1 cellular context compared by ENCODE assay signal in genomic region chr7:50757703-50758390, GRCh38.
TF ChIP-seq lines count a peak whose summit lies in the region.

No MANE protein-coding gene starts in this region.

TF ChIP-seq in HepG2, 621 proteins besides CTCF, POLR2A, EP300 and RAD21 (continued from another document and continues in another):
- TF ChIP-seq RFX1 (IDR thresholded peaks at IDR 0.05): no peak
- TF ChIP-seq ZNF30 (CRISPR knock-in tag; IDR thresholded peaks at IDR 0.05): no peak
- TF ChIP-seq GPBP1L1 (CRISPR knock-in tag; IDR thresholded peaks at IDR 0.05): no peak
- no peak for TF ChIP-seq NFKBIZ (CRISPR knock-in tag; IDR thresholded peaks at IDR 0.05)
- no peak for TF ChIP-seq IRF1 (CRISPR knock-in tag; IDR thresholded peaks at IDR 0.05; ENCODE audit: low read depth)
- TF ChIP-seq ZNF160 (CRISPR knock-in tag; IDR thresholded peaks at IDR 0.05): no peak
- no peak for TF ChIP-seq MATR3 (CRISPR knock-in tag; IDR thresholded peaks at IDR 0.05)
- no peak for TF ChIP-seq LRRFIP1 (CRISPR knock-in tag; conservative IDR thresholded peaks at IDR 0.05)
- no peak for TF ChIP-seq ZNF567 (CRISPR knock-in tag; IDR thresholded peaks at IDR 0.05; ENCODE audit: borderline replicate concordance)
- TF ChIP-seq PBX3 (CRISPR knock-in tag; IDR thresholded peaks at IDR 0.05; ENCODE audit: borderline replicate concordance): no peak
- TF ChIP-seq ZNF18 (CRISPR knock-in tag; IDR thresholded peaks at IDR 0.05; ENCODE audit: insufficient replicate concordance): no peak
- no peak for TF ChIP-seq CEBPB (IDR thresholded peaks at IDR 0.05; ENCODE audit: borderline replicate concordance, low read depth, low read length)
- TF ChIP-seq ZNF205 (CRISPR knock-in tag; IDR thresholded peaks at IDR 0.05): no peak
- no peak for TF ChIP-seq ZNF138 (CRISPR knock-in tag; IDR thresholded peaks at IDR 0.05; ENCODE audit: low read depth)
- no peak for TF ChIP-seq ZNF660 (CRISPR knock-in tag; IDR thresholded peaks at IDR 0.05; ENCODE audit: borderline replicate concordance, low read depth)
- no peak for TF ChIP-seq MEIS2 (CRISPR knock-in tag; IDR thresholded peaks at IDR 0.05)
- no peak for TF ChIP-seq DBP (CRISPR knock-in tag; IDR thresholded peaks at IDR 0.05; ENCODE audit: not compliant biosample characterization)
- TF ChIP-seq ZNF550 (CRISPR knock-in tag; IDR thresholded peaks at IDR 0.05; ENCODE audit: borderline replicate concordance): no peak
- peak; percentile 32; the same call in 1 of the 2 replicates for TF ChIP-seq HMG20A (CRISPR knock-in tag; IDR thresholded peaks at IDR 0.05; ENCODE audit: borderline replicate concordance)
- no peak for TF ChIP-seq HOMEZ (CRISPR knock-in tag; IDR thresholded peaks at IDR 0.05; ENCODE audit: low read depth)
- TF ChIP-seq BORCS8-MEF2B (CRISPR knock-in tag; IDR thresholded peaks at IDR 0.05): no peak
- no peak for TF ChIP-seq ZNF468 (CRISPR knock-in tag; IDR thresholded peaks at IDR 0.05)
- no peak for TF ChIP-seq SMARCC2 (IDR thresholded peaks at IDR 0.05)
- TF ChIP-seq CBX5 (CRISPR knock-in tag; IDR thresholded peaks at IDR 0.05; ENCODE audit: borderline replicate concordance): no peak
- TF ChIP-seq FUBP1 (CRISPR knock-in tag; IDR thresholded peaks at IDR 0.05; ENCODE audit: borderline replicate concordance): no peak
- no peak for TF ChIP-seq ZBTB39 (CRISPR knock-in tag; IDR thresholded peaks at IDR 0.05)
- TF ChIP-seq GTF2F1 (IDR thresholded peaks at IDR 0.05; ENCODE audit: low read length): no peak
- no peak for TF ChIP-seq PTBP1 (IDR thresholded peaks at IDR 0.05; ENCODE audit: low read depth, low read length, poor library complexity, severe bottlenecking)
- TF ChIP-seq GLMP (CRISPR knock-in tag; IDR thresholded peaks at IDR 0.05; ENCODE audit: borderline replicate concordance): no peak
- TF ChIP-seq ZSCAN20 (CRISPR knock-in tag; IDR thresholded peaks at IDR 0.05; ENCODE audit: borderline replicate concordance): no peak
- TF ChIP-seq ZNF816 (CRISPR knock-in tag; IDR thresholded peaks at IDR 0.05; ENCODE audit: borderline replicate concordance): no peak
- TF ChIP-seq ZBTB20 (CRISPR knock-in tag; IDR thresholded peaks at IDR 0.05; ENCODE audit: borderline replicate concordance, low read depth): no peak
- TF ChIP-seq NR2F6 (IDR thresholded peaks at IDR 0.05): no peak
- TF ChIP-seq NR2F6 (CRISPR knock-in tag; IDR thresholded peaks at IDR 0.05): 0 out of 2 replicates have a peak, but pooled peaks have one; percentile 12
- TF ChIP-seq STAT5B (CRISPR knock-in tag; IDR thresholded peaks at IDR 0.05): no peak
- no peak for TF ChIP-seq TFDP1 (CRISPR knock-in tag; IDR thresholded peaks at IDR 0.05; ENCODE audit: borderline replicate concordance)
- TF ChIP-seq THAP11 (CRISPR knock-in tag; IDR thresholded peaks at IDR 0.05): no peak
- no peak for TF ChIP-seq ISL2 (CRISPR knock-in tag; IDR thresholded peaks at IDR 0.05)
- TF ChIP-seq KDM5A (IDR thresholded peaks at IDR 0.05; ENCODE audit: borderline replicate concordance, low read length): no peak
- no peak for TF ChIP-seq ZNF577 (CRISPR knock-in tag; IDR thresholded peaks at IDR 0.05; ENCODE audit: borderline replicate concordance, low read depth)
- TF ChIP-seq ZNF557 (CRISPR knock-in tag; IDR thresholded peaks at IDR 0.05): no peak
- no peak for TF ChIP-seq TCF12 (IDR thresholded peaks at IDR 0.05)
- no peak for TF ChIP-seq TCF12 (CRISPR knock-in tag; IDR thresholded peaks at IDR 0.05)
